ENCODE assay signal across 8 cellular contexts in genomic region chr5:180803181-180804128, GRCh38. TPM values are rescaled to one million over a fixed set of nuclear protein-coding genes. Genes with fewer than 3 reads are reported as not detected.
DNase-seq lines count a peak whose midpoint lies in the region; ATAC-seq and TF ChIP-seq lines count a peak whose summit lies in the region.

No MANE protein-coding gene starts in this region.

- H3K9me3 ChIP-seq in T-helper 17 cell (ENCODE audit: control insufficient read depth, low read length, poor library complexity, severe bottlenecking): no peaks in the 10 kb centered on the region
- no peaks in the 10 kb centered on the region for H3K9me3 ChIP-seq in ascending aorta

- intact Hi-C loops in ascending aorta (cut with DNase I): loop anchor here (2.0 to 10.0 kb wide), 3 partner anchors 57 to 509 kb away; partner anchors contain the start of genes GFPT2, MAPK9 and ZFP62

- H3K4me1 Mint-ChIP-seq in T-helper 17 cell: peaks cover 74% of the 10 kb centered on the region

- peaks cover 4% of the 10 kb centered on the region for H3K36me3 Mint-ChIP-seq in T-helper 17 cell (ENCODE audit: low read depth)

- peak; percentile 66 for ATAC-seq in HG03175 (IDR thresholded peaks at IDR 0.05; ENCODE audit: unreplicated experiment)
- ATAC-seq in T-helper 17 cell: peak; percentile 81

- peak overlapping the region; percentile 85 to 91 for H3K4me3 ChIP-seq in ascending aorta

- no peaks in the 10 kb centered on the region for H3K36me3 ChIP-seq in ascending aorta

- peaks cover 36 to 72% of the 10 kb centered on the region in 2 donors for H3K4me1 ChIP-seq in ascending aorta

- no peaks in the 10 kb centered on the region for H3K27me3 Mint-ChIP-seq in T-helper 17 cell

- peak in 1 of 3 experiments; percentile 15 for TF ChIP-seq CTCF in ascending aorta (IDR thresholded peaks at IDR 0.05)

- H3K27ac Mint-ChIP-seq in T-helper 17 cell: peak overlapping the region; percentile 97

- peak overlapping the region; percentile 87 for H3K4me3 Mint-ChIP-seq in T-helper 17 cell

- DNase-seq in NCI-H82 (lab: John Stamatoyannopoulos, UW): peak; percentile 48
- DNase-seq in NCI-H82 treated with DMSO at 0.1 percent for 48 hours (lab: John Stamatoyannopoulos, UW; ENCODE audit: unreplicated experiment): no peak
- DNase-seq in T-helper 17 cell: peak; percentile 61 to 71 (median 62)
- peak; percentile 72 to 85 for DNase-seq in ascending aorta (ENCODE audit: low spot score in 2 of 2)
- peak; percentile 47 for DNase-seq in iPS-NIHi11 (ENCODE audit: low spot score)
- peak; percentile 50 to 54 for DNase-seq in stimulated activated CD4-positive, alpha-beta T cell treated with anti-CD3 and anti-CD28 coated beads, Interleukin-1b, Interleukin-23, amount 100 ng/mL, for 1 hour (ENCODE audit: low read depth in 2 of 2)
- DNase-seq in COLO668 (lab: John Stamatoyannopoulos, UW; ENCODE audit: unreplicated experiment): no peak

- H3K27me3 ChIP-seq in ascending aorta: no peaks in the 10 kb centered on the region

- H3K27ac ChIP-seq in ascending aorta: peak overlapping the region; percentile 93 to 99

RNA-seq across cellular contexts. Expression of gene MGAT1, which starts 0.8 kb away (rescaled TPM):
- total RNA-seq in T-helper 17 cell (10 to 100 TPM; 77.1 to 80.8 TPM), ascending aorta (257 TPM)

RNA-seq across cellular contexts. Expression of gene ZFP62, which starts 57.6 kb away (rescaled TPM):
- 10 to 100 TPM; 18.9 to 23.5 TPM for total RNA-seq in T-helper 17 cell
- total RNA-seq in ascending aorta: 1.8 TPM

Comparison
In these comparisons a context has a peak if more than half of its experiments do, and no peak if none do; other contexts are left out.
1. DNase-seq: peak in NCI-H82 (single experiment), T-helper 17 cell (3 of 3), ascending aorta (2 of 2), iPS-NIHi11 (single experiment) and stimulated activated CD4-positive, alpha-beta T cell treated with anti-CD3 and anti-CD28 coated beads, Interleukin-1b, Interleukin-23, amount 100 ng/mL, for 1 hour (2 of 2); none in NCI-H82 treated with DMSO at 0.1 percent for 48 hours (single experiment) and COLO668 (single experiment).